In the genomic region with DNA sequence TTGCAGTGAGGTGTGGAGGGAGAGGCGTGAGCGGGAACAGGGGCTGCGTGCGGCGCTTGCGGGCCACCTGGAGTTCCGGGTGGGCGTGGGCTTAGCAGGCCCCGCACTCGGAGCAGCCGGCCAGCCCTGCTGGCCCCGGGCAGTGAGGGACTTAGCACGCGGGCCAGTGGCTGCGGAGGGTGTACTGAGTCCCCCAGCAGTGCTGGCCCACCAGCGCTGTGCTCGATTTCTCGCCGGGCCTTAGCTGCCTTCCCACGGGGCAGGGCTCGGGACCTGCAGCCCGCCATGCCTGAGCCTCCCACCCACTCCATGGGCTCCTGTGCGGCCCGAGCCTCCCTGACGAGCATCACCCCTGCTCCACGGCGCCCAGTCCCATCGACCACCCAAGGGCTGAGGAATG, we compare ENCODE assay signal across 13 cellular contexts. TPM values are rescaled to one million over a fixed set of nuclear protein-coding genes. Genes with fewer than 3 reads are reported as not detected.
"Had no signal": no experiment of that assay in that cellular context is flagged by ENCODE, and none has a peak within 500 bp of the region (broad histone marks: within the 10 kb centered on the region; RNA-seq: fewer than 3 reads in every experiment).

No MANE protein-coding gene starts in this region.

RNA-seq across cellular contexts. Expression of gene AMDHD1, which starts 26.0 kb away (rescaled TPM):
- total RNA-seq: lung microvascular endothelial cell, mesothelial cell of epicardium had no signal

RNA-seq across cellular contexts. Expression of gene CCDC38, which starts 26.7 kb away (rescaled TPM):
- total RNA-seq: hepatocyte, kidney epithelial cell, left colon, lung microvascular endothelial cell, mesenteric fat pad, mononuclear cell, mucosa of descending colon, mucosa of gallbladder had no signal
- polyA plus RNA-seq: hepatocyte, mammary epithelial cell had no signal

RNA-seq across cellular contexts. Expression of gene HAL, which starts 27.0 kb away (rescaled TPM):
- total RNA-seq: left ventricle myocardium inferior, myocyte had no signal
- polyA plus RNA-seq: naive thymus-derived CD4-positive, alpha-beta T cell had no signal
